8 cellular contexts compared by ENCODE assay signal in the genomic region with DNA sequence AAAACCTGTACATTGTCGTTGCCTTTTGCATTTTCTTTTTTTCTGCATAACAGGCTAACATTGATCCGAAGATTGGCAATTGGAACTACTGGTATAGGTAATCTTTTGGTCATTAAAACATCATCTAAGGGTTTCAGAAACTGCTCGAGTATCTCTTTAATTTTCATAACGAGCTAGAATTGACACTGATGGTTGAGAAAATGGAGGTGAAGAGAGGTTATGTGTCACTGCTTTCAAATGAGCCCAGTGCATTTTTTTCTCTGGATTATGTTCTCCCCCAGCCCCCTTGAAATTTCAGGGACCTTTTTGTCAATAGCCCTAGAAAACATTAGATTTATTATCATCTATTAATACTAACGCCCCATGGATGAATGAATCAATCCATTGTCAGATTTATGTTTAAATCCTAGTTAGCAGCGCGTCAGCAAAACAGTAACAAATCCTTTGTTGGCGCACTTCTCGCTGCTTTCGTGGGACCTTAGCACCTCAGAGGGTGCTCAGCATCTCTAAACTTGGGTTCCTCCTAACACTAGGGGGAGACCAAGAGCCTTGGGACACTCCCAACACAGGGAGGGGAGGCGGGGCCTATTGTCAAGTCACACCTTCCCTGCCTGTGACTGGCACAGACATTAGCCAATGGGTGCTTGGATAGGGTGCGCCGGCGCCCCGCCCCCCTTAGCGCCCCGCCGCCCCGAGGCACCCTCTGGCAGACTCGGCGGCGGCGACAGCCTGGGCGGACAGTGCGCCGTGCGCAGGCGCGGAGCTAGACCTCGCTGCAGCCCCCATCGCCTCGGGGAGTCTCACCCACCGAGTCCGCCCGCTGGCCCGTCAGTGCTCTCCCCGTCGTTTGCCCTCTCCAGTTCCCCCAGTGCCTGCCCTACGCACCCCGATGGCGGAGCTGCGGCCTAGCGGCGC. TPM values are rescaled to one million over a fixed set of nuclear protein-coding genes. Genes with fewer than 3 reads are reported as not detected.
DNase-seq lines count a peak whose midpoint lies in the region; ATAC-seq and TF ChIP-seq lines count a peak whose summit lies in the region.

A gene (plus strand): TSS at position 709 of the 915 bp plus-strand sequence. CDS start 181 bp downstream, at position 890.

- peaks cover 79% of the 10 kb centered on the region for H3K79me2 ChIP-seq in GM23248 (ENCODE audit: insufficient read depth)

- peaks cover 18% of the 10 kb centered on the region for H3F3A ChIP-seq in GM23248 (ENCODE audit: insufficient read depth)

- peak within 1 kb of the TSS; percentile 24 for H3K27ac ChIP-seq in GM23248

- H3K36me3 ChIP-seq in GM23248 (ENCODE audit: low read depth) = 0 out of 2 replicates have a peak, but pooled peaks cover 4% of the 10 kb centered on the region

- H3K27ac Mint-ChIP-seq in activated T-helper 1 cell treated with anti-CD3 and anti-CD28 coated beads, Interleukin-12 subunit alpha, Interleukin-12 subunit beta, Interleukin-2, Interleukin-4 antibody, amounts not matched to agents 30 ng/mL and 10 ng/mL and 1 ng/mL, durations not matched to agents 14 hours and 24 hours and 36 hours = peak within 1 kb of the TSS; percentile 84
- H3K27ac Mint-ChIP-seq in naive thymus-derived CD8-positive, alpha-beta T cell = peak within 1 kb of the TSS in 8 of 10 donors; percentile 63 to 94 (median 88)

- H4K20me1 ChIP-seq in GM23248 (ENCODE audit: insufficient read depth) = peaks cover under 1% of the 10 kb centered on the region; the same call in 1 of the 2 replicates

- H3K4me1 Mint-ChIP-seq in activated T-helper 1 cell treated with anti-CD3 and anti-CD28 coated beads, Interleukin-12 subunit alpha, Interleukin-12 subunit beta, Interleukin-2, Interleukin-4 antibody, amounts not matched to agents 30 ng/mL and 10 ng/mL and 1 ng/mL, durations not matched to agents 14 hours and 24 hours and 36 hours (ENCODE audit: low read depth) = peaks cover 25% of the 10 kb centered on the region
- peaks cover 22 to 41% (median 35%) of the 10 kb centered on the region in 4 donors for H3K4me1 Mint-ChIP-seq in naive thymus-derived CD8-positive, alpha-beta T cell

- peak; percentile 68 to 69 for ATAC-seq in naive thymus-derived CD8-positive, alpha-beta T cell

- DNase-seq in EL (peak; percentile 98), GM23248 (peak; percentile 99), Kasumi-1 (lab: John Stamatoyannopoulos, UW) (peak; percentile 99), RKO (ENCODE audit: low spot score) (peak; percentile 98), fibroblast of mammary gland (ENCODE audit: low read depth) (peak; percentile 99)
- peak; percentile 97 for DNase-seq in activated T-helper 1 cell treated with anti-CD3 and anti-CD28 coated beads, Interleukin-12 subunit alpha, Interleukin-12 subunit beta, Interleukin-2, Interleukin-4 antibody, amounts not matched to agents 30 ng/mL and 10 ng/mL and 1 ng/mL, durations not matched to agents 14 hours and 24 hours and 36 hours (ENCODE audit: low spot score)
- DNase-seq in naive thymus-derived CD8-positive, alpha-beta T cell = peak; percentile 96 to 100 (median 98)
- peak; percentile 92 to 98 (median 98) for DNase-seq in stimulated activated naive CD4-positive, alpha-beta T cell (lab: John Stamatoyannopoulos, UW)

- peak within 1 kb of the TSS; percentile 82 for H3K9ac ChIP-seq in GM23248

- H3K9me3 ChIP-seq in GM23248 (ENCODE audit: low read depth) = no peaks in the 10 kb centered on the region

- H3K4me3 Mint-ChIP-seq in activated T-helper 1 cell treated with anti-CD3 and anti-CD28 coated beads, Interleukin-12 subunit alpha, Interleukin-12 subunit beta, Interleukin-2, Interleukin-4 antibody, amounts not matched to agents 30 ng/mL and 10 ng/mL and 1 ng/mL, durations not matched to agents 14 hours and 24 hours and 36 hours = no peak within 1 kb of the TSS
- H3K4me3 Mint-ChIP-seq in naive thymus-derived CD8-positive, alpha-beta T cell = no peak within 1 kb of the TSS

- peaks cover 22% of the 10 kb centered on the region for H3K4me1 ChIP-seq in GM23248 (ENCODE audit: insufficient read depth)

- in situ Hi-C loops in GM23248 (cut with MboI) = no loop called here

- peak within 1 kb of the TSS; percentile 91 for H3K4me3 ChIP-seq in GM23248
- peak within 1 kb of the TSS; percentile 99 for H3K4me3 ChIP-seq in fibroblast of mammary gland (ENCODE audit: control insufficient read depth, low read depth, low read length)

- H3K27me3 Mint-ChIP-seq in activated T-helper 1 cell treated with anti-CD3 and anti-CD28 coated beads, Interleukin-12 subunit alpha, Interleukin-12 subunit beta, Interleukin-2, Interleukin-4 antibody, amounts not matched to agents 30 ng/mL and 10 ng/mL and 1 ng/mL, durations not matched to agents 14 hours and 24 hours and 36 hours (ENCODE audit: insufficient read depth) = no peaks in the 10 kb centered on the region
- no peaks in the 10 kb centered on the region for H3K27me3 Mint-ChIP-seq in naive thymus-derived CD8-positive, alpha-beta T cell

- TF ChIP-seq CTCF in fibroblast of mammary gland (conservative IDR thresholded peaks at IDR 0.05; ENCODE audit: control insufficient read depth, insufficient read depth, low read depth, low read length) = peak; percentile 94

- H3K27me3 ChIP-seq in GM23248 (replicated peaks; ENCODE audit: insufficient read depth) = no peaks in the 10 kb centered on the region

- H3K9me2 ChIP-seq in GM23248 (ENCODE audit: insufficient read depth) = no peaks in the 10 kb centered on the region

- POLR2A ChIA-PET in naive thymus-derived CD8-positive, alpha-beta T cell (lab: Charles Lee) = interaction anchor here (0.5 to 3.9 kb wide), 22 partner anchors 43 to 448 kb away, joined by 3 to 43 read pairs (median 4); a partner anchor contains a TSS

- peaks cover 8% of the 10 kb centered on the region for H3K36me3 Mint-ChIP-seq in activated T-helper 1 cell treated with anti-CD3 and anti-CD28 coated beads, Interleukin-12 subunit alpha, Interleukin-12 subunit beta, Interleukin-2, Interleukin-4 antibody, amounts not matched to agents 30 ng/mL and 10 ng/mL and 1 ng/mL, durations not matched to agents 14 hours and 24 hours and 36 hours (ENCODE audit: low read depth)
- H3K36me3 Mint-ChIP-seq in naive thymus-derived CD8-positive, alpha-beta T cell = peaks cover 0 to 15% (median 0%) of the 10 kb centered on the region in 3 donors

- intact Hi-C loops in activated T-helper 1 cell treated with anti-CD3 and anti-CD28 coated beads, Interleukin-12 subunit alpha, Interleukin-12 subunit beta, Interleukin-2, Interleukin-4 antibody, amounts not matched to agents 30 ng/mL and 10 ng/mL and 1 ng/mL, durations not matched to agents 14 hours and 24 hours and 36 hours (cut with micrococcal nuclease) = loop anchor here (1.0 to 5.0 kb wide), 9 partner anchors 42 to 864 kb away; a partner anchor contains a TSS

- 2% methylated on average over 26 to 44 of the region's 44 CpGs for WGBS in GM23248 (ENCODE audit: low coverage in 1 of 2, low lambda C conversion rate in 2 of 2, missing lambda C conversion rate in 2 of 2), 2 experiments

- no peaks in the 10 kb centered on the region for H3K9me3 Mint-ChIP-seq in activated T-helper 1 cell treated with anti-CD3 and anti-CD28 coated beads, Interleukin-12 subunit alpha, Interleukin-12 subunit beta, Interleukin-2, Interleukin-4 antibody, amounts not matched to agents 30 ng/mL and 10 ng/mL and 1 ng/mL, durations not matched to agents 14 hours and 24 hours and 36 hours
- no peaks in the 10 kb centered on the region for H3K9me3 Mint-ChIP-seq in naive thymus-derived CD8-positive, alpha-beta T cell

- peak within 1 kb of the TSS; percentile 98 for H3K4me2 ChIP-seq in GM23248 (ENCODE audit: unreplicated experiment)

- H2AFZ ChIP-seq in GM23248 = peak within 1 kb of the TSS; percentile 91

RNA-seq across cellular contexts. Expression of the gene that starts here (rescaled TPM):
- total RNA-seq in GM23248 (2014; rRNA removed; shearing (Covaris generic)) = 3.1 and 3.7 TPM in 2 replicates
- polyA plus RNA-seq in GM23248 (2016; fragmentation: Nextera tagmentation; extraction: Ambion mirVana) = 5.0 and 5.5 TPM in 2 replicates
- total RNA-seq in activated T-helper 1 cell treated with anti-CD3 and anti-CD28 coated beads, Interleukin-12 subunit alpha, Interleukin-12 subunit beta, Interleukin-2, Interleukin-4 antibody, amounts not matched to agents 30 ng/mL and 10 ng/mL and 1 ng/mL, durations not matched to agents 14 hours and 24 hours and 36 hours = 9.3 and 11.6 TPM in 2 replicates
- total RNA-seq in naive thymus-derived CD8-positive, alpha-beta T cell = 10 to 100 TPM; 11.8 to 14.3 TPM
- polyA plus RNA-seq in naive thymus-derived CD8-positive, alpha-beta T cell = 1 to 10 TPM; 2.3 to 7.4 (median 3.0) TPM

Comparison
In these comparisons a context has a peak if more than half of its experiments do, and no peak if none do; other contexts are left out.
1. Peak in every context shown above with its lines: DNase-seq, ATAC-seq, H3K4me3 ChIP-seq and H3K27ac ChIP-seq.